ENCODE assay signal across 15 cellular contexts in the genomic region with DNA sequence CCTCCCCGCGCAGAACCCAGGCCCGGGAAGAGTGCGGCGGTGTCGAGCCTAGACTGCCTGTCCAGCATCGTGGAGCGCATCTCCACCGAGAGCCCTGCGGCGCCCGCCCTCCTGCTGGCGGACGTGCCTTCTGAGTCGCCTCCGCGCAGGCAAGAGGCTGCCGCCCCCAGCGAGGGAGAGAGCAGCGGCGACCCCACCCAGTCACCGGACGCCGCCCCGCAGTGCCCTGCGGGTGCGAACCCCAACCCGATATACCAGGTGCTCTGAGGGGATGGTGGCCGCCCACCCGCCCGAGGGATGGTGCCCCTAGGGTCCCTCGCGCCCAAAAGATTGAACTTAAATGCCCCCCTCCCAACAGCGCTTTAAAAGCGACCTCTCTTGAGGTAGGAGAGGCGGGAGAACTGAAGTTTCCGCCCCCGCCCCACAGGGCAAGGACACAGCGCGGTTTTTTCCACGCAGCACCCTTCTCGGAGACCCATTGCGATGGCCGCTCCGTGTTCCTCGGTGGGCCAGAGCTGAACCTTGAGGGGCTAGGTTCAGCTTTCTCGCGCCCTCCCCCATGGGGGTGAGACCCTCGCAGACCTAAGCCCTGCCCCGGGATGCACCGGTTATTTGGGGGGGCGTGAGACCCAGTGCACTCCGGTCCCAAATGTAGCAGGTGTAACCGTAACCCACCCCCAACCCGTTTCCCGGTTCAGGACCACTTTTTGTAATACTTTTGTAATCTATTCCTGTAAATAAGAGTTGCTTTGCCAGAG. TPM values are rescaled to one million over a fixed set of nuclear protein-coding genes. Genes with fewer than 3 reads are reported as not detected.
A peak's percentile ranks its signal among the peaks of the same experiment; 100 is the strongest.
DNase-seq lines count a peak whose midpoint lies in the region; ATAC-seq and TF ChIP-seq lines count a peak whose summit lies in the region.
"Had no signal": no experiment of that assay in that cellular context is flagged by ENCODE, and none has a peak within 500 bp of the region (broad histone marks: within the 10 kb centered on the region; RNA-seq: fewer than 3 reads in every experiment).

No MANE protein-coding gene starts in this region.

- ATAC-seq in SK-N-SH treated with all-trans-retinoic acid at 6 μM for 48 hours (peak; percentile 54), thoracic aorta (ENCODE audit: insufficient number of reproducible peaks, low FRiP score, low read depth) (no peak)
- ATAC-seq: GM12878 had no signal

- no peaks in the 10 kb centered on the region for H3K36me3 ChIP-seq in iPS-18a (ENCODE audit: control insufficient read depth, low read depth, low read length)
- H3K36me3 ChIP-seq in thoracic aorta: no peaks in the 10 kb centered on the region
- H3K36me3 ChIP-seq: tibial nerve had no signal

- no peaks in the 10 kb centered on the region for H3K9me3 Mint-ChIP-seq in activated T-cell treated with anti-CD3 and anti-CD28 coated beads, Interleukin-2, amount 50 U/mL, for 24 hours
- H3K9me3 Mint-ChIP-seq: activated naive CD8-positive, alpha-beta T cell treated with anti-CD3 and anti-CD28 coated beads, Interleukin-2, amount 10 ng/mL, durations not matched to agents 7 days and 5 days; neural crest cell had no signal

- H3K27ac ChIP-seq in iPS-18a (ENCODE audit: low read length) (no peak overlapping the region), thoracic aorta (no peak overlapping the region)
- H3K27ac ChIP-seq: tibial nerve had no signal

- no peak overlapping the region for H3K27ac Mint-ChIP-seq in activated T-cell treated with anti-CD3 and anti-CD28 coated beads, Interleukin-2, amount 50 U/mL, for 24 hours
- H3K27ac Mint-ChIP-seq: activated naive CD8-positive, alpha-beta T cell treated with anti-CD3 and anti-CD28 coated beads, Interleukin-2, amount 10 ng/mL, durations not matched to agents 7 days and 5 days had no signal

- H3K9ac ChIP-seq in iPS-18a (ENCODE audit: low read length): no peak overlapping the region

- H3K4me3 Mint-ChIP-seq in activated T-cell treated with anti-CD3 and anti-CD28 coated beads, Interleukin-2, amount 50 U/mL, for 24 hours: no peak overlapping the region
- H3K4me3 Mint-ChIP-seq: activated naive CD8-positive, alpha-beta T cell treated with anti-CD3 and anti-CD28 coated beads, Interleukin-2, amount 10 ng/mL, durations not matched to agents 7 days and 5 days; neural crest cell had no signal

- peaks cover 65% of the 10 kb centered on the region for H3K27me3 Mint-ChIP-seq in activated T-cell treated with anti-CD3 and anti-CD28 coated beads, Interleukin-2, amount 50 U/mL, for 24 hours

- peaks cover 88% of the 10 kb centered on the region for H3K27me3 ChIP-seq in iPS-18a (ENCODE audit: control insufficient read depth, insufficient read depth, low read length)
- no peaks in the 10 kb centered on the region for H3K27me3 ChIP-seq in thoracic aorta (replicated peaks; ENCODE audit: insufficient read depth)

- H3K9me3 ChIP-seq in iPS-18a (ENCODE audit: control insufficient read depth, low read depth, low read length) (no peaks in the 10 kb centered on the region), thoracic aorta (no peaks in the 10 kb centered on the region)
- H3K9me3 ChIP-seq: tibial nerve had no signal

- no peaks in the 10 kb centered on the region for H3K36me3 Mint-ChIP-seq in activated T-cell treated with anti-CD3 and anti-CD28 coated beads, Interleukin-2, amount 50 U/mL, for 24 hours (ENCODE audit: low read depth)
- H3K36me3 Mint-ChIP-seq: activated naive CD8-positive, alpha-beta T cell treated with anti-CD3 and anti-CD28 coated beads, Interleukin-2, amount 10 ng/mL, durations not matched to agents 7 days and 5 days had no signal

- H3K4me1 Mint-ChIP-seq in activated T-cell treated with anti-CD3 and anti-CD28 coated beads, Interleukin-2, amount 50 U/mL, for 24 hours (ENCODE audit: low read depth): peaks cover 1% of the 10 kb centered on the region
- H3K4me1 Mint-ChIP-seq: activated naive CD8-positive, alpha-beta T cell treated with anti-CD3 and anti-CD28 coated beads, Interleukin-2, amount 10 ng/mL, durations not matched to agents 7 days and 5 days; neural crest cell had no signal

- H3K4me1 ChIP-seq in iPS-18a (ENCODE audit: control insufficient read depth, low read depth, low read length) (peaks cover 4% of the 10 kb centered on the region), thoracic aorta (ENCODE audit: control insufficient read depth in 1 of 2, low read depth in 2 of 2) (peaks cover 6 to 19% of the 10 kb centered on the region in 2 donors)

- H3K4me3 ChIP-seq in iPS-18a (ENCODE audit: low read length) (peak overlapping the region; percentile 25), thoracic aorta (peak overlapping the region; percentile 23)
- H3K4me3 ChIP-seq: GM12878, tibial nerve had no signal

- DNase-seq in activated T-cell treated with anti-CD3 and anti-CD28 coated beads, Interleukin-2, amount 50 U/mL, for 24 hours: peak; percentile 25
- DNase-seq in activated T-cell treated with anti-CD3 and anti-CD28 coated beads, Interleukin-2, amount 50 U/mL, for 48 hours: no peak
- DNase-seq in thoracic aorta (ENCODE audit: low spot score) (no peak), H4 (ENCODE audit: low spot score) (no peak), globus pallidus (ENCODE audit: low spot score) (no peak), LoVo (ENCODE audit: low spot score) (no peak)
- DNase-seq: activated naive CD8-positive, alpha-beta T cell treated with anti-CD3 and anti-CD28 coated beads, Interleukin-2, amount 10 ng/mL, durations not matched to agents 7 days and 5 days; erythroblast; NCI-H2029 treated with DMSO at 0.1 percent for 48 hours had no signal

- TF ChIP-seq CTCF in thoracic aorta (IDR thresholded peaks at IDR 0.05): no peak

TF ChIP-seq in SK-N-SH treated with all-trans-retinoic acid at 6 μM for 48 hours, 23 proteins besides CTCF, POLR2A, EP300 and RAD21 (continues in another document):
- TF ChIP-seq, protein P1, sequence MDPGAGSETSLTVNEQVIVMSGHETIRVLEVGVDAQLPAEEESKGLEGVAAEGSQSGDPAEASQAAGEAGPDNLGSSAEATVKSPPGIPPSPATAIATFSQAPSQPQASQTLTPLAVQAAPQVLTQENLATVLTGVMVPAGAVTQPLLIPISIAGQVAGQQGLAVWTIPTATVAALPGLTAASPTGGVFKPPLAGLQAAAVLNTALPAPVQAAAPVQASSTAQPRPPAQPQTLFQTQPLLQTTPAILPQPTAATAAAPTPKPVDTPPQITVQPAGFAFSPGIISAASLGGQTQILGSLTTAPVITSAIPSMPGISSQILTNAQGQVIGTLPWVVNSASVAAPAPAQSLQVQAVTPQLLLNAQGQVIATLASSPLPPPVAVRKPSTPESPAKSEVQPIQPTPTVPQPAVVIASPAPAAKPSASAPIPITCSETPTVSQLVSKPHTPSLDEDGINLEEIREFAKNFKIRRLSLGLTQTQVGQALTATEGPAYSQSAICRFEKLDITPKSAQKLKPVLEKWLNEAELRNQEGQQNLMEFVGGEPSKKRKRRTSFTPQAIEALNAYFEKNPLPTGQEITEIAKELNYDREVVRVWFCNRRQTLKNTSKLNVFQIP (CRISPR knock-in tag; IDR thresholded peaks at IDR 0.05; ENCODE audit: borderline replicate concordance, low read depth): no peak
- TF ChIP-seq, protein P2, sequence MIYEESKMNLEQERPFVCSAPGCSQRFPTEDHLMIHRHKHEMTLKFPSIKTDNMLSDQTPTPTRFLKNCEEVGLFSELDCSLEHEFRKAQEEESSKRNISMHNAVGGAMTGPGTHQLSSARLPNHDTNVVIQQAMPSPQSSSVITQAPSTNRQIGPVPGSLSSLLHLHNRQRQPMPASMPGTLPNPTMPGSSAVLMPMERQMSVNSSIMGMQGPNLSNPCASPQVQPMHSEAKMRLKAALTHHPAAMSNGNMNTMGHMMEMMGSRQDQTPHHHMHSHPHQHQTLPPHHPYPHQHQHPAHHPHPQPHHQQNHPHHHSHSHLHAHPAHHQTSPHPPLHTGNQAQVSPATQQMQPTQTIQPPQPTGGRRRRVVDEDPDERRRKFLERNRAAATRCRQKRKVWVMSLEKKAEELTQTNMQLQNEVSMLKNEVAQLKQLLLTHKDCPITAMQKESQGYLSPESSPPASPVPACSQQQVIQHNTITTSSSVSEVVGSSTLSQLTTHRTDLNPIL (CRISPR knock-in tag; IDR thresholded peaks at IDR 0.05; ENCODE audit: low read depth): no peak
- TF ChIP-seq GLIS3 (CRISPR knock-in tag; IDR thresholded peaks at IDR 0.05): no peak
- TF ChIP-seq ZFP30 (CRISPR knock-in tag; IDR thresholded peaks at IDR 0.05): no peak
- no peak for TF ChIP-seq PPARA (CRISPR knock-in tag; IDR thresholded peaks at IDR 0.05; ENCODE audit: borderline replicate concordance)
- no peak for TF ChIP-seq TCF4 (CRISPR knock-in tag; IDR thresholded peaks at IDR 0.05; ENCODE audit: borderline replicate concordance)
- no peak for TF ChIP-seq TOX (CRISPR knock-in tag; IDR thresholded peaks at IDR 0.05; ENCODE audit: borderline replicate concordance)
- no peak for TF ChIP-seq ARNTL (CRISPR knock-in tag; IDR thresholded peaks at IDR 0.05; ENCODE audit: borderline replicate concordance, low read depth)
- TF ChIP-seq, protein P3, sequence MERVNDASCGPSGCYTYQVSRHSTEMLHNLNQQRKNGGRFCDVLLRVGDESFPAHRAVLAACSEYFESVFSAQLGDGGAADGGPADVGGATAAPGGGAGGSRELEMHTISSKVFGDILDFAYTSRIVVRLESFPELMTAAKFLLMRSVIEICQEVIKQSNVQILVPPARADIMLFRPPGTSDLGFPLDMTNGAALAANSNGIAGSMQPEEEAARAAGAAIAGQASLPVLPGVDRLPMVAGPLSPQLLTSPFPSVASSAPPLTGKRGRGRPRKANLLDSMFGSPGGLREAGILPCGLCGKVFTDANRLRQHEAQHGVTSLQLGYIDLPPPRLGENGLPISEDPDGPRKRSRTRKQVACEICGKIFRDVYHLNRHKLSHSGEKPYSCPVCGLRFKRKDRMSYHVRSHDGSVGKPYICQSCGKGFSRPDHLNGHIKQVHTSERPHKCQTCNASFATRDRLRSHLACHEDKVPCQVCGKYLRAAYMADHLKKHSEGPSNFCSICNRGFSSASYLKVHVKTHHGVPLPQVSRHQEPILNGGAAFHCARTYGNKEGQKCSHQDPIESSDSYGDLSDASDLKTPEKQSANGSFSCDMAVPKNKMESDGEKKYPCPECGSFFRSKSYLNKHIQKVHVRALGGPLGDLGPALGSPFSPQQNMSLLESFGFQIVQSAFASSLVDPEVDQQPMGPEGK (CRISPR knock-in tag; IDR thresholded peaks at IDR 0.05; ENCODE audit: borderline replicate concordance): no peak
- no peak for TF ChIP-seq BACH2 (CRISPR knock-in tag; IDR thresholded peaks at IDR 0.05; ENCODE audit: borderline replicate concordance)
- no peak for TF ChIP-seq SNAI2 (CRISPR knock-in tag; IDR thresholded peaks at IDR 0.05)
- TF ChIP-seq ZNF8 (CRISPR knock-in tag; IDR thresholded peaks at IDR 0.05): no peak
- TF ChIP-seq CSDC2 (CRISPR knock-in tag; IDR thresholded peaks at IDR 0.05): no peak
- no peak for TF ChIP-seq ZNF70 (CRISPR knock-in tag; IDR thresholded peaks at IDR 0.05)
- no peak for TF ChIP-seq OSR1 (CRISPR knock-in tag; IDR thresholded peaks at IDR 0.05)

RNA-seq across cellular contexts. Expression of a gene that starts 2.0 kb away (rescaled TPM):
- total RNA-seq in thoracic aorta: not detected
- total RNA-seq in H4 (2014; rRNA removed; shearing (Covaris generic)): not detected in 2 replicates
- total RNA-seq: activated naive CD8-positive, alpha-beta T cell treated with anti-CD3 and anti-CD28 coated beads, Interleukin-2, amount 10 ng/mL, durations not matched to agents 7 days and 5 days; GM12878; liver; neural crest cell; tibial nerve had no signal

RNA-seq across cellular contexts. Expression of a gene that starts 13.2 kb away (rescaled TPM):
- not detected for total RNA-seq in thoracic aorta
- total RNA-seq in H4 (2014; rRNA removed; shearing (Covaris generic)): not detected in 2 replicates
- total RNA-seq: activated naive CD8-positive, alpha-beta T cell treated with anti-CD3 and anti-CD28 coated beads, Interleukin-2, amount 10 ng/mL, durations not matched to agents 7 days and 5 days; GM12878; liver; tibial nerve had no signal
